ENCODE assay signal across 14 cellular contexts in the genomic region with DNA sequence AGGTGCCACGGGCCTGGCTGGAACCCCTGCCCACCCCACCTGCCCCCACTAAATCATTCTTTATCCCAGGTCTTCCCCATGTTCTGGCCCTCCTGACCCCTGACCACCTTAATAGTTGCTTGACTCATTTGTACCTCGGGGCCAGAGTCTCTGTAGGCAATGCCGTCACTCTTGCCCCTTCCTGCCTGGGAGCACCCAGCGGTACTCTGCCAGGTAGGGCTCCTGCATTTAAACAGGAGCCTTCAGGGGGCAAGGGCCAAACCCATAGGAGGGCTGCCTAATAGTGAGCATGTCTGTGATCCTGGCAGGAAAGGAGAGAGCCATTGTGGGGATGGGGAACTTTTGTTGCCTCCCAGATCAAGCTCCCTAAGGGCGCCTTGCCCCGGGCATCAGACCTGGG. TPM values are rescaled to one million over a fixed set of nuclear protein-coding genes. Genes with fewer than 3 reads are reported as not detected.
DNase-seq lines count a peak whose midpoint lies in the region; ATAC-seq, FAIRE-seq and TF ChIP-seq lines count a peak whose summit lies in the region.
"Had no signal": no experiment of that assay in that cellular context is flagged by ENCODE, and none has a peak within 500 bp of the region (broad histone marks: within the 10 kb centered on the region; RNA-seq: fewer than 3 reads in every experiment).

No MANE protein-coding gene starts in this region.

- H3K27me3 Mint-ChIP-seq in brain (peaks cover 8% of the 10 kb centered on the region), mesothelial cell of epicardium (ENCODE audit: low read depth) (no peaks in the 10 kb centered on the region)

- intact Hi-C loops in cardiac septum (cut with DNase I) (no loop called here), left ventricle myocardium inferior (cut with micrococcal nuclease) (no loop called here)

- H3K4me1 ChIP-seq in left ventricle myocardium inferior: peaks cover 31% of the 10 kb centered on the region

- H3K9me3 Mint-ChIP-seq in brain (peaks cover 0 to 7% (median 0%) of the 10 kb centered on the region in 5 experiments), mesothelial cell of epicardium (no peaks in the 10 kb centered on the region)

- no peak overlapping the region for H3K27ac ChIP-seq in left ventricle myocardium inferior (replicated peaks)
- H3K27ac ChIP-seq: colonic mucosa, ovary, vagina had no signal

- H3K27ac Mint-ChIP-seq in brain (peak overlapping the region in 4 of 5 experiments; percentile 32 to 90 (median 53)), mesothelial cell of epicardium (peak overlapping the region; percentile 35)

- no peak overlapping the region for H3K4me3 ChIP-seq in left ventricle myocardium inferior
- H3K4me3 ChIP-seq: colonic mucosa, ovary, skin epidermis, vagina had no signal

- H3K36me3 Mint-ChIP-seq in brain: no peaks in the 10 kb centered on the region
- no peaks in the 10 kb centered on the region for H3K36me3 Mint-ChIP-seq in mesothelial cell of epicardium

- TF ChIP-seq CTCF in left ventricle myocardium inferior (IDR thresholded peaks at IDR 0.05; ENCODE audit: borderline replicate concordance) (no peak), brain (conservative IDR thresholded peaks at IDR 0.05) (no peak), mesothelial cell of epicardium (IDR thresholded peaks at IDR 0.05; ENCODE audit: unreplicated experiment) (no peak)

- H3K36me3 ChIP-seq in left ventricle myocardium inferior: no peaks in the 10 kb centered on the region
- H3K36me3 ChIP-seq: colonic mucosa, ovary, vagina had no signal

- H3K4me3 Mint-ChIP-seq in brain (no peak overlapping the region), mesothelial cell of epicardium (no peak overlapping the region)

- DNase-seq in cardiac septum (ENCODE audit: low spot score): peak; percentile 36
- DNase-seq in left ventricle myocardium inferior: no peak
- DNase-seq in mesothelial cell of epicardium (ENCODE audit: low spot score in 2 of 2, unreplicated experiment in 2 of 2): no peak
- no peak for DNase-seq in urothelium cell line (ENCODE audit: low spot score)
- DNase-seq in stimulated activated CD8-positive, alpha-beta memory T cell treated with anti-CD3 and anti-CD28 coated beads, Interleukin-4, amount 100 ng/mL, for 48 hours: no peak
- no peak for DNase-seq in NCI-H128 (lab: John Stamatoyannopoulos, UW; ENCODE audit: unreplicated experiment)
- DNase-seq: colonic mucosa had no signal

- H3K4me1 Mint-ChIP-seq in brain (peaks cover 39% of the 10 kb centered on the region), mesothelial cell of epicardium (peaks cover 61% of the 10 kb centered on the region)

- no peaks in the 10 kb centered on the region for H3K27me3 ChIP-seq in left ventricle myocardium inferior (ENCODE audit: low read depth)
- H3K27me3 ChIP-seq: colonic mucosa, ovary, vagina had no signal

- ATAC-seq in GM18870 (IDR thresholded peaks at IDR 0.05; ENCODE audit: unreplicated experiment): no peak

- peak; percentile 5 for FAIRE-seq in urothelium cell line (lab: Jason Lieb, UNC)
- FAIRE-seq: GM12892 had no signal

- no peaks in the 10 kb centered on the region for H3K9me3 ChIP-seq in left ventricle myocardium inferior (replicated peaks)
- H3K9me3 ChIP-seq: colonic mucosa, ovary, vagina had no signal

RNA-seq across cellular contexts. Expression of gene ITGA3, which starts 8.8 kb away (rescaled TPM):
- total RNA-seq in cardiac septum (57.8 TPM), left ventricle myocardium inferior (17.0 TPM), mesothelial cell of epicardium (133 to 149 TPM (median 143 TPM) in 3 replicates)
- polyA plus RNA-seq in brain (ENCODE audit: insufficient read depth, low read depth, low replicate concordance): 41.3 TPM

RNA-seq across cellular contexts. Expression of gene PDK2, which starts 48.1 kb away (rescaled TPM):
- total RNA-seq in cardiac septum (131 TPM), left ventricle myocardium inferior (206 TPM), mesothelial cell of epicardium (44.6 to 46.0 TPM (median 45.4 TPM) in 3 replicates)
- 80.8 TPM for polyA plus RNA-seq in brain (ENCODE audit: insufficient read depth, low read depth, low replicate concordance)

RNA-seq across cellular contexts. Expression of gene DLX3, which starts 52.1 kb away (rescaled TPM):
- total RNA-seq in cardiac septum: not detected
- total RNA-seq in left ventricle myocardium inferior: not detected
- polyA plus RNA-seq in brain (ENCODE audit: insufficient read depth, low read depth, low replicate concordance): not detected
- 5.2 to 7.7 TPM (median 6.6 TPM) in 3 replicates for total RNA-seq in mesothelial cell of epicardium
- total RNA-seq: epithelial cell of proximal tubule had no signal
